ENCODE assay signal across 9 cellular contexts in genomic region chr1:31239653-31240241, GRCh38. TPM values are rescaled to one million over a fixed set of nuclear protein-coding genes. Genes with fewer than 3 reads are reported as not detected.
DNase-seq lines count a peak whose midpoint lies in the region; ATAC-seq, FAIRE-seq and TF ChIP-seq lines count a peak whose summit lies in the region.
"Had no signal": no experiment of that assay in that cellular context is flagged by ENCODE, and none has a peak within 500 bp of the region (broad histone marks: within the 10 kb centered on the region; RNA-seq: fewer than 3 reads in every experiment).

NKAIN1 (minus strand) TSS chr1:31239887; CDS start chr1:31239547, 340 bp downstream.

- H3K9ac ChIP-seq in GM12878 (ENCODE audit: control insufficient read depth, insufficient read depth, low read length) (no peak within 1 kb of the TSS), subcutaneous abdominal adipose tissue (ENCODE audit: low read length in 5 of 5) (no peak within 1 kb of the TSS)

- no peak for ATAC-seq in CD4-positive, alpha-beta T cell (ENCODE audit: poor library complexity)
- ATAC-seq in GM12878 (no peak), HG02840 (IDR thresholded peaks at IDR 0.05; ENCODE audit: low FRiP score, unreplicated experiment) (no peak), HG02981 (IDR thresholded peaks at IDR 0.05; ENCODE audit: unreplicated experiment) (no peak), HG02571 (IDR thresholded peaks at IDR 0.05; ENCODE audit: unreplicated experiment) (no peak)

- H3K9me3 Mint-ChIP-seq in CD4-positive, alpha-beta T cell, result no peaks in the 10 kb centered on the region

- WGBS in GM12878 (ENCODE audit: insufficient coverage, insufficient replicate concordance, low lambda C conversion rate, missing lambda C conversion rate), result 3% methylated on average over 12 of the region's 57 CpGs

- no peak for TF ChIP-seq RAD21 in GM12878 (IDR thresholded peaks at IDR 0.05; ENCODE audit: insufficient read depth, low read depth, low read length)

- no peak within 1 kb of the TSS for H3K27ac ChIP-seq in CD4-positive, alpha-beta T cell (ENCODE audit: low read depth, low read length)
- no peak within 1 kb of the TSS for H3K27ac ChIP-seq in GM12878 (ENCODE audit: control insufficient read depth, insufficient read depth)
- no peak within 1 kb of the TSS for H3K27ac ChIP-seq in subcutaneous abdominal adipose tissue (ENCODE audit: low read depth, low read length)

- H3K4me2 ChIP-seq in GM12878 (ENCODE audit: control insufficient read depth, insufficient read depth), result no peak within 1 kb of the TSS

- H2AFZ ChIP-seq in GM12878 (ENCODE audit: control insufficient read depth, low read depth, low read length), result no peak within 1 kb of the TSS

- H3K4me3 ChIP-seq in GM12878, result no peak within 1 kb of the TSS
- H3K4me3 ChIP-seq in subcutaneous abdominal adipose tissue (ENCODE audit: low read depth in 1 of 5, low read length in 5 of 5), result peak within 1 kb of the TSS in 4 of 5 donors; percentile 11 to 49 (median 30)

- peaks cover 51% of the 10 kb centered on the region for H3K27me3 ChIP-seq in CD4-positive, alpha-beta T cell (ENCODE audit: control insufficient read depth, insufficient read depth, low read length)
- H3K27me3 ChIP-seq in GM12878 (replicated peaks in 1 of 2; ENCODE audit: control insufficient read depth in 2 of 2, insufficient read depth in 2 of 2, low read length in 1 of 2) (peaks cover 5 to 8% of the 10 kb centered on the region in 2 experiments), subcutaneous abdominal adipose tissue (ENCODE audit: control insufficient read depth in 5 of 5, insufficient read depth in 4 of 5, low read length in 5 of 5) (peaks cover 25 to 47% (median 41%) of the 10 kb centered on the region in 5 donors)

- no peaks in the 10 kb centered on the region for H3K9me3 ChIP-seq in CD4-positive, alpha-beta T cell (ENCODE audit: control insufficient read depth, low read length)
- H3K9me3 ChIP-seq in GM12878 (replicated peaks; ENCODE audit: control insufficient read depth, insufficient read depth, low read length), result no peaks in the 10 kb centered on the region
- no peaks in the 10 kb centered on the region for H3K9me3 ChIP-seq in subcutaneous abdominal adipose tissue (ENCODE audit: control insufficient read depth in 5 of 5, low read length in 5 of 5)

- DNase-seq in CD4-positive, alpha-beta T cell, result no peak
- peak; percentile 27 for DNase-seq in LoVo (ENCODE audit: low spot score)
- DNase-seq in GM12878 (ENCODE audit: low read depth, low spot score), result no peak
- DNase-seq in islet precursor cell, result peak; percentile 81
- DNase-seq: left cardiac atrium had no signal

- peaks cover 60% of the 10 kb centered on the region for H3K27me3 Mint-ChIP-seq in CD4-positive, alpha-beta T cell

- no peak for TF ChIP-seq POLR2A in GM12878 (IDR thresholded peaks at IDR 0.05; ENCODE audit: low read depth, low read length)

- peaks cover 15% of the 10 kb centered on the region for H3K4me1 Mint-ChIP-seq in CD4-positive, alpha-beta T cell (ENCODE audit: low read depth)

- RAD21 ChIA-PET in GM12878 (lab: Charles Lee; ENCODE audit: unreplicated experiment), result no interaction called here

- H3K4me1 ChIP-seq in GM12878 (ENCODE audit: control insufficient read depth, insufficient read depth, low read length) (no peaks in the 10 kb centered on the region), subcutaneous abdominal adipose tissue (ENCODE audit: control insufficient read depth in 5 of 5, insufficient read depth in 5 of 5, low read length in 5 of 5) (peaks cover 0 to 10% (median 8%) of the 10 kb centered on the region in 5 donors)

- TF ChIP-seq EP300 in GM12878 (IDR thresholded peaks at IDR 0.05; ENCODE audit: borderline replicate concordance in 1 of 2, control insufficient read depth in 1 of 2, low read depth in 2 of 2, low read length in 2 of 2), result no peak

- CTCF ChIA-PET in CD4-positive, alpha-beta T cell (lab: Charles Lee), result no interaction called here
- CTCF ChIA-PET in GM12878 (lab: Yijun Ruan, JAX), result no interaction called here

- H3K4me3 Mint-ChIP-seq in CD4-positive, alpha-beta T cell, result peak within 1 kb of the TSS; percentile 34

- H4K20me1 ChIP-seq in GM12878 (ENCODE audit: control insufficient read depth, insufficient read depth), result no peaks in the 10 kb centered on the region

- H3K36me3 Mint-ChIP-seq in CD4-positive, alpha-beta T cell (ENCODE audit: low read depth), result no peaks in the 10 kb centered on the region

- H3K79me2 ChIP-seq in GM12878 (ENCODE audit: control insufficient read depth, insufficient read depth, low read length), result no peaks in the 10 kb centered on the region

- SMC1A ChIA-PET in GM12878 (lab: Charles Lee; ENCODE audit: uncharacterized antibody, unreplicated experiment), result no interaction called here

- no peak within 1 kb of the TSS for H3K27ac Mint-ChIP-seq in CD4-positive, alpha-beta T cell

- POLR2A ChIA-PET in CD4-positive, alpha-beta T cell (lab: Charles Lee), result no interaction called here
- POLR2A ChIA-PET in GM12878 (lab: Charles Lee), result no interaction called here

- H3K36me3 ChIP-seq in GM12878 (ENCODE audit: control insufficient read depth in 2 of 2, insufficient read depth in 2 of 2, low read length in 1 of 2) (no peaks in the 10 kb centered on the region), subcutaneous abdominal adipose tissue (ENCODE audit: control insufficient read depth in 5 of 5, insufficient read depth in 5 of 5, low read length in 5 of 5) (no peaks in the 10 kb centered on the region)

- BruUV-seq in GM12878 (replicated peaks; lab: Mats Ljungman, UMichigan), result no TSS peak

- in situ Hi-C loops in GM12878 (cut with MboI), result no loop called here

- intact Hi-C loops in CD4-positive, alpha-beta T cell (cut with DNase I, micrococcal nuclease), result no loop called here
- intact Hi-C loops in GM12878 (cut with micrococcal nuclease; ENCODE audit: unreplicated experiment), result no loop called here

- no peak for FAIRE-seq in GM12878 (lab: Jason Lieb, UNC)

- TF ChIP-seq CTCF in CD4-positive, alpha-beta T cell (IDR thresholded peaks at IDR 0.05), result no peak
- no peak for TF ChIP-seq CTCF in GM12878 (IDR thresholded peaks at IDR 0.05 in 2 of 3, conservative IDR thresholded peaks at IDR 0.05 in 1 of 3; ENCODE audit: control insufficient read depth in 2 of 3, extremely low read depth in 1 of 3, insufficient read depth in 1 of 3, low read depth in 3 of 3, low read length in 3 of 3)

TF ChIP-seq in GM12878, 131 proteins besides CTCF, POLR2A, EP300 and RAD21:
- peak; percentile 61 for TF ChIP-seq SUZ12 (IDR thresholded peaks at IDR 0.05; ENCODE audit: unreplicated experiment)
- no peak for TF ChIP-seq ZNF687 (IDR thresholded peaks at IDR 0.05)

RNA-seq across cellular contexts. Expression of gene NKAIN1, which starts in this region (rescaled TPM):
- total RNA-seq in CD4-positive, alpha-beta T cell, result not detected
- not detected in 2 replicates for total RNA-seq in GM12878 (2013; cell fraction: nucleolus; rRNA removed)
- not detected in 2 replicates for total RNA-seq in GM12878 (2014; rRNA removed)
- not detected in 2 replicates for total RNA-seq in GM12878 (2014; rRNA removed; fragmentation: Illumina TruSeq; extraction: Trizol)
- total RNA-seq in GM12878 (2021), result not detected in 2 replicates
- polyA plus RNA-seq in GM12878 (2011; ENCODE audit: low read depth), result not detected
- polyA plus RNA-seq in GM12878 (2011; rRNA removed), result not detected in 2 replicates
- not detected in 2 replicates for polyA plus RNA-seq in GM12878 (2011; cell fraction: cytosol; rRNA removed)
- not detected in 2 replicates for polyA plus RNA-seq in GM12878 (2011; cell fraction: nucleus; rRNA removed)
- polyA plus RNA-seq in GM12878 (2012), result not detected in 2 replicates
- polyA plus RNA-seq in GM12878 (2014; fragmentation: Illumina TruSeq; extraction: Trizol), result not detected in 2 replicates
- polyA plus RNA-seq in GM12878 (2014; fragmentation: Nextera tagmentation; extraction: Ambion mirVana), result not detected
- polyA plus RNA-seq in GM12878 (2014; rRNA removed), result not detected in 2 replicates
- not detected for polyA plus RNA-seq in GM12878 (2016; fragmentation: Nextera tagmentation; extraction: Ambion mirVana)
- polyA minus RNA-seq in GM12878 (2011; rRNA and poly(A)+ RNA removed), result not detected in 2 replicates
- polyA minus RNA-seq in GM12878 (2011; cell fraction: cytosol; rRNA and poly(A)+ RNA removed), result not detected in 2 replicates
- polyA minus RNA-seq in GM12878 (2011; cell fraction: nucleus; rRNA and poly(A)+ RNA removed), result not detected in 2 replicates

Comparison
In these comparisons a context has a peak if more than half of its experiments do, and no peak if none do; other contexts are left out.
1. DNase-seq: peak in LoVo (single experiment) and islet precursor cell (single experiment); none in CD4-positive, alpha-beta T cell (0 of 10) and GM12878 (single experiment).